ENCODE assay signal across 23 cellular contexts in genomic region chr7:3887071-3887691, GRCh38.
"Had no signal": no experiment of that assay in that cellular context is flagged by ENCODE, and none has a peak within 500 bp of the region (broad histone marks: within the 10 kb centered on the region; RNA-seq: fewer than 3 reads in every experiment).

No MANE protein-coding gene starts in this region.

- H3K36me3 ChIP-seq: left ventricle myocardium inferior, prostate gland, right lobe of liver, stomach had no signal

- ATAC-seq: activated CD8-positive, alpha-beta T cell treated with anti-CD3 and anti-CD28 coated beads, Interleukin-2, amount 10 ng/mL, durations not matched to agents 7 days and 5 days; activated naive CD8-positive, alpha-beta T cell treated with anti-CD3 and anti-CD28 coated beads, Interleukin-2, amount 50 U/mL, for 24 hours; esophagus mucosa; mucosa of descending colon; right lobe of liver; SK-N-SH treated with all-trans-retinoic acid at 6 μM for 48 hours; stimulated activated effector memory CD8-positive, alpha-beta T cell treated with anti-CD3 and anti-CD28 coated beads, Interleukin-12 subunit alpha, Interleukin-12 subunit beta, amount 100 ng/mL, for 72 hours; T-cell had no signal

- H3K27ac ChIP-seq: left ventricle myocardium inferior, prostate gland, right lobe of liver, stomach had no signal

- H3K4me2 ChIP-seq: smooth muscle cell had no signal

- H3K9me3 ChIP-seq: left ventricle myocardium inferior, mucosa of descending colon, prostate gland, right lobe of liver, stomach had no signal

- H3K27me3 ChIP-seq: right lobe of liver, stomach had no signal

- H3K4me3 ChIP-seq: left ventricle myocardium inferior, mucosa of descending colon, prostate gland, right lobe of liver, smooth muscle cell, stomach had no signal

- DNase-seq: activated CD4-positive, alpha-beta T cell treated with anti-CD3 and anti-CD28 coated beads, Interleukin-2, amount 10 ng/mL, durations not matched to agents 24 days and 14 days; activated CD8-positive, alpha-beta T cell treated with anti-CD3 and anti-CD28 coated beads, Interleukin-2, amount 10 ng/mL, durations not matched to agents 7 days and 5 days; activated effector memory CD4-positive, alpha-beta T cell treated with Interleukin-2 at 50 U/mL for 16 hours; activated naive CD4-positive, alpha-beta T cell treated with anti-CD3 and anti-CD28 coated beads, Interleukin-2, amount 10 ng/mL, durations not matched to agents 7 days and 5 days; activated naive CD8-positive, alpha-beta T cell treated with anti-CD3 and anti-CD28 coated beads, Interleukin-2, amount 50 U/mL, for 24 hours; activated T-cell treated with anti-CD3 and anti-CD28 coated beads, Interleukin-2, amount 50 U/mL, for 24 hours; anterior cingulate cortex; cortex of kidney; effector CD4-positive, alpha-beta T cell; foreskin melanocyte; head of caudate nucleus; left ventricle myocardium inferior; mucosa of descending colon; naive B cell; right lobe of liver; stimulated activated CD4-positive, alpha-beta T cell treated with anti-CD3 and anti-CD28 coated beads, Interleukin-4, amount 100 ng/mL, for 24 hours; stomach; T-cell had no signal

- H3K4me1 ChIP-seq: left ventricle myocardium inferior, prostate gland, right lobe of liver, stomach had no signal
